18 cellular contexts compared by ENCODE assay signal in the genomic region with DNA sequence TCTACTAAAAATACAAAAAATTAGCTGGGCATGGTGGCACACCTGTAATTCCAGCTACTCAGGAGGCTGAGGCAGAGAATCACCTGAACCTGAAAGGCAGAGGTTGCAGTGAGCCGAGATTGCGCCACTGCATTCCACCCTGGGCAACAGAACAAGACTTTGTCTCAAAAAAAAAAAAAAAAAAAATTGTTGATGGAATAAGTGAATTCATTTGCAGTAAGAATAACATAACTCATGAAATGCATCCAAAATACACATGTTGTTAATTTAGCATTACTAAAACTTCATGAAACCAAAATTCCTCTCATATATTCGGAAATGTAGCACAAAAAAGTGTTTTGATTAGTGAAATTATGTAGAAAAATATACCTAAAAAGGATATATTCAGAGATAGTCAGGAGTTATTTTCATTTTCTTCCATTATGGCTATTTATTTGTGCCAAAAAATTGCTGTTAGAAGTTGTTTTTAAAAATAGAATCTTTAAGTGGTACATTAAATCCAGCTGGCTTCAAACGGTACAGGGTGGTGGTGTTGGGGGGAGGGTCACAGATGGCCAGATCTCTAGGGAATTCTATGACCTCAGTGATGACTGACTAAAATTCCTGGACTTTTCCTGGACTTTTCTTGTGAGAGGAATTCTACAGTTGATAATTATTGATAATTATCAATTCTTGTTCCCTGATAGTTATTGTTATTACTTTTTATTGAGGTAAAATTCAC.
DNase-seq lines count a peak whose midpoint lies in the region; ATAC-seq and TF ChIP-seq lines count a peak whose summit lies in the region.
"Had no signal": no experiment of that assay in that cellular context is flagged by ENCODE, and none has a peak within 500 bp of the region (broad histone marks: within the 10 kb centered on the region; RNA-seq: fewer than 3 reads in every experiment).

No MANE protein-coding gene starts in this region.

- in situ Hi-C loops in astrocyte of the cerebellum (cut with HindIII; ENCODE audit: low sequenced_read_pairs) = no loop called here

- peak overlapping the region; percentile 7 for H3K27ac Mint-ChIP-seq in HFFc6
- peak overlapping the region; percentile 97 for H3K27ac Mint-ChIP-seq in glutamatergic neuron (ENCODE audit: unreplicated experiment)
- H3K27ac Mint-ChIP-seq: memory B cell had no signal

- H3K4me1 Mint-ChIP-seq in HFFc6 (ENCODE audit: low read depth) = peaks cover 28% of the 10 kb centered on the region
- peaks cover 26% of the 10 kb centered on the region for H3K4me1 Mint-ChIP-seq in glutamatergic neuron (ENCODE audit: low read depth, unreplicated experiment)
- H3K4me1 Mint-ChIP-seq: memory B cell had no signal

- H3K36me3 Mint-ChIP-seq in HFFc6 (ENCODE audit: low read depth) (peaks cover 25% of the 10 kb centered on the region), glutamatergic neuron (ENCODE audit: unreplicated experiment) (peaks cover 11% of the 10 kb centered on the region)
- H3K36me3 Mint-ChIP-seq: memory B cell had no signal

- DNase-seq in AG08395 (ENCODE audit: low spot score) = peak; percentile 72
- DNase-seq in HFFc6 = no peak
- peak; percentile 58 for DNase-seq in astrocyte of the cerebellum (ENCODE audit: low read depth)
- DNase-seq in glutamatergic neuron = no peak
- no peak for DNase-seq in Ammon's horn (ENCODE audit: low spot score)
- no peak for DNase-seq in UCSD-AML1 (lab: John Stamatoyannopoulos, UW; ENCODE audit: unreplicated experiment)
- DNase-seq: ACHN; activated naive CD4-positive, alpha-beta T cell treated with Interleukin-2 at 50 U/mL for 16 hours; DMS79 treated with DMSO at 0.1 percent for 48 hours; KBM-7; NCI-H1436 treated with DMSO at 0.1 percent for 48 hours; NCI-H524 treated with DMSO at 0.1 percent for 48 hours; occipital lobe; thyroid gland had no signal

- no peaks in the 10 kb centered on the region; the same call in 1 of the 2 replicates for H3K27me3 Mint-ChIP-seq in HFFc6 (ENCODE audit: insufficient read depth)
- H3K27me3 Mint-ChIP-seq in glutamatergic neuron (ENCODE audit: unreplicated experiment) = peaks cover 7% of the 10 kb centered on the region

- no peak for ATAC-seq in GM21447 (IDR thresholded peaks at IDR 0.05; ENCODE audit: unreplicated experiment)
- ATAC-seq in HG02763 (IDR thresholded peaks at IDR 0.05; ENCODE audit: unreplicated experiment) = no peak
- ATAC-seq: GM12878 had no signal

- H3K9me3 Mint-ChIP-seq in HFFc6 = peaks cover 14% of the 10 kb centered on the region
- H3K9me3 Mint-ChIP-seq in glutamatergic neuron (ENCODE audit: unreplicated experiment) = peaks cover 15% of the 10 kb centered on the region

- no peak overlapping the region for H3K4me3 ChIP-seq in astrocyte of the cerebellum (ENCODE audit: low read depth, low read length)
- H3K4me3 ChIP-seq: GM12878, thyroid gland had no signal

- H3K4me3 Mint-ChIP-seq in HFFc6 (peak overlapping the region; percentile 22; the same call in 1 of the 2 replicates), glutamatergic neuron (ENCODE audit: unreplicated experiment) (peak overlapping the region; percentile 68)
- H3K4me3 Mint-ChIP-seq: memory B cell had no signal

- TF ChIP-seq CTCF in HFFc6 (IDR thresholded peaks at IDR 0.05) (no peak), astrocyte of the cerebellum (IDR thresholded peaks at IDR 0.05; ENCODE audit: low read depth, low read length, missing control alignments) (no peak), glutamatergic neuron (IDR thresholded peaks at IDR 0.05; ENCODE audit: partially characterized antibody, unreplicated experiment) (no peak)

Comparison
In these comparisons a context has a peak if more than half of its experiments do, and no peak if none do; other contexts are left out.
1. DNase-seq: peak in AG08395 (single experiment) and astrocyte of the cerebellum (single experiment); none in HFFc6 (single experiment), glutamatergic neuron (single experiment), Ammon's horn (single experiment) and UCSD-AML1 (single experiment).